1 cellular context compared by ENCODE assay signal in the genomic region with DNA sequence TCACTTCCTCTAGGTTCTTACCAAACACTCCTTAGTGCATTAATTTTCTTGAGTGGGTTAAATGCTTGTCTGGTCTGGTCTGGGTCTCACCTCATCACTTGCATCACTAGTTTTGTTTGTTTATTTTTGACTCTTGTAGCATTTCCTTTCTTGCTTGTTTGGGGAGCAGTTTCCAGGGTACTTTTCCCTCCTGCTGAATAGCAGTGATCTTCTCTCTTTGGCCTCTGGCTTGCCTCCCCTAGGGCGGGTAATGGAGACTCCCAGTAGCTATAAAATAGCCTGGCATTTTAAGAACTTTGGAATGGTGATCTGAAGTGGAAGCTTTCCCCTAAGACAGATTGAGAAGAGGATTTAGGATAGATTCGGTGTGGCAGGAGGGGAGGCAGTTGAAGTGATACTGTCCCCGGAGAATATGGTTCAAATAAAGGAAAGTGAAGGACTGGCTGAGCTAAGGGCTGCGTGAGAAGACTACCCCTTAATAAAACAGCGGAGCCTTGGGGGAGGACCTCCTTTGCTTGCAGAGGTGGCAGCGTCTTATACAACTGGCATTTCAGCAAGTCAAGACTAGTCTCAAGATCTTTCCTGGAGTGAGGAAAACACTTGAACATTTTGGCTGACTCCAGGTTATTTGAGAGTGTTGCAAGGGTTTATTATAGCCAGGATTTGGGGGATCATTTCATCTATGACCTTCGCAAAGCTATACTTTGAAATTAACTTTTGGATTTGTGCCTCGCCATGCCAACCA.
TF ChIP-seq lines count a peak whose summit lies in the region.

No MANE protein-coding gene starts in this region.

TF ChIP-seq in GM23338, 12 proteins besides CTCF, POLR2A, EP300 and RAD21 (continued from another document):
- TF ChIP-seq, protein P1, sequence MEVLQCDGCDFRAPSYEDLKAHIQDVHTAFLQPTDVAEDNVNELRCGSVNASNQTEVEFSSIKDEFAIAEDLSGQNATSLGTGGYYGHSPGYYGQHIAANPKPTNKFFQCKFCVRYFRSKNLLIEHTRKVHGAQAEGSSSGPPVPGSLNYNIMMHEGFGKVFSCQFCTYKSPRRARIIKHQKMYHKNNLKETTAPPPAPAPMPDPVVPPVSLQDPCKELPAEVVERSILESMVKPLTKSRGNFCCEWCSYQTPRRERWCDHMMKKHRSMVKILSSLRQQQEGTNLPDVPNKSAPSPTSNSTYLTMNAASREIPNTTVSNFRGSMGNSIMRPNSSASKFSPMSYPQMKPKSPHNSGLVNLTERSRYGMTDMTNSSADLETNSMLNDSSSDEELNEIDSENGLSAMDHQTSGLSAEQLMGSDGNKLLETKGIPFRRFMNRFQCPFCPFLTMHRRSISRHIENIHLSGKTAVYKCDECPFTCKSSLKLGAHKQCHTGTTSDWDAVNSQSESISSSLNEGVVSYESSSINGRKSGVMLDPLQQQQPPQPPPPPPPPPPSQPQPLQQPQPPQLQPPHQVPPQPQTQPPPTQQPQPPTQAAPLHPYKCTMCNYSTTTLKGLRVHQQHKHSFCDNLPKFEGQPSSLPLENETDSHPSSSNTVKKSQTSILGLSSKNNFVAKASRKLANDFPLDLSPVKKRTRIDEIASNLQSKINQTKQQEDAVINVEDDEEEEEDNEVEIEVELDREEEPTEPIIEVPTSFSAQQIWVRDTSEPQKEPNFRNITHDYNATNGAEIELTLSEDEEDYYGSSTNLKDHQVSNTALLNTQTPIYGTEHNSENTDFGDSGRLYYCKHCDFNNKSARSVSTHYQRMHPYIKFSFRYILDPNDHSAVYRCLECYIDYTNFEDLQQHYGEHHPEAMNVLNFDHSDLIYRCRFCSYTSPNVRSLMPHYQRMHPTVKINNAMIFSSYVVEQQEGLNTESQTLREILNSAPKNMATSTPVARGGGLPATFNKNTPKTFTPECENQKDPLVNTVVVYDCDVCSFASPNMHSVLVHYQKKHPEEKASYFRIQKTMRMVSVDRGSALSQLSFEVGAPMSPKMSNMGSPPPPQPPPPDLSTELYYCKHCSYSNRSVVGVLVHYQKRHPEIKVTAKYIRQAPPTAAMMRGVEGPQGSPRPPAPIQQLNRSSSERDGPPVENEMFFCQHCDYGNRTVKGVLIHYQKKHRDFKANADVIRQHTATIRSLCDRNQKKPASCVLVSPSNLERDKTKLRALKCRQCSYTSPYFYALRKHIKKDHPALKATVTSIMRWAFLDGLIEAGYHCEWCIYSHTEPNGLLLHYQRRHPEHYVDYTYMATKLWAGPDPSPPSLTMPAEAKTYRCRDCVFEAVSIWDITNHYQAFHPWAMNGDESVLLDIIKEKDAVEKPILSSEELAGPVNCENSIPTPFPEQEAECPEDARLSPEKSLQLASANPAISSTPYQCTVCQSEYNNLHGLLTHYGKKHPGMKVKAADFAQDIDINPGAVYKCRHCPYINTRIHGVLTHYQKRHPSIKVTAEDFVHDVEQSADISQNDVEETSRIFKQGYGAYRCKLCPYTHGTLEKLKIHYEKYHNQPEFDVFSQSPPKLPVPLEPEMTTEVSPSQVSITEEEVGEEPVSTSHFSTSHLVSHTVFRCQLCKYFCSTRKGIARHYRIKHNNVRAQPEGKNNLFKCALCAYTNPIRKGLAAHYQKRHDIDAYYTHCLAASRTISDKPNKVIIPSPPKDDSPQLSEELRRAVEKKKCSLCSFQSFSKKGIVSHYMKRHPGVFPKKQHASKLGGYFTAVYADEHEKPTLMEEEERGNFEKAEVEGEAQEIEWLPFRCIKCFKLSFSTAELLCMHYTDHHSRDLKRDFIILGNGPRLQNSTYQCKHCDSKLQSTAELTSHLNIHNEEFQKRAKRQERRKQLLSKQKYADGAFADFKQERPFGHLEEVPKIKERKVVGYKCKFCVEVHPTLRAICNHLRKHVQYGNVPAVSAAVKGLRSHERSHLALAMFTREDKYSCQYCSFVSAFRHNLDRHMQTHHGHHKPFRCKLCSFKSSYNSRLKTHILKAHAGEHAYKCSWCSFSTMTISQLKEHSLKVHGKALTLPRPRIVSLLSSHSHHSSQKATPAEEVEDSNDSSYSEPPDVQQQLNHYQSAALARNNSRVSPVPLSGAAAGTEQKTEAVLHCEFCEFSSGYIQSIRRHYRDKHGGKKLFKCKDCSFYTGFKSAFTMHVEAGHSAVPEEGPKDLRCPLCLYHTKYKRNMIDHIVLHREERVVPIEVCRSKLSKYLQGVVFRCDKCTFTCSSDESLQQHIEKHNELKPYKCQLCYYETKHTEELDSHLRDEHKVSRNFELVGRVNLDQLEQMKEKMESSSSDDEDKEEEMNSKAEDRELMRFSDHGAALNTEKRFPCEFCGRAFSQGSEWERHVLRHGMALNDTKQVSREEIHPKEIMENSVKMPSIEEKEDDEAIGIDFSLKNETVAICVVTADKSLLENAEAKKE (CRISPR knock-in tag; IDR thresholded peaks at IDR 0.05), result no peak
- TF ChIP-seq ZNF331 (CRISPR knock-in tag; IDR thresholded peaks at IDR 0.05; ENCODE audit: low read depth) (no peak), POLR2AphosphoS5 (IDR thresholded peaks at IDR 0.05; ENCODE audit: low read depth) (no peak), EZH2 (IDR thresholded peaks at IDR 0.05; ENCODE audit: low read depth, unreplicated experiment) (no peak), CREB1 (CRISPR knock-in tag; IDR thresholded peaks at IDR 0.05; ENCODE audit: low read depth) (no peak), STAT1 (IDR thresholded peaks at IDR 0.05; ENCODE audit: unreplicated experiment) (no peak), REST (IDR thresholded peaks at IDR 0.05; ENCODE audit: unreplicated experiment) (no peak), ZNF114 (CRISPR knock-in tag; IDR thresholded peaks at IDR 0.05) (no peak)
TF ChIP-seq in GM23338: peak in this region for 0.
